Comparison of ENCODE assay signal across 1 cellular context in the genomic region with DNA sequence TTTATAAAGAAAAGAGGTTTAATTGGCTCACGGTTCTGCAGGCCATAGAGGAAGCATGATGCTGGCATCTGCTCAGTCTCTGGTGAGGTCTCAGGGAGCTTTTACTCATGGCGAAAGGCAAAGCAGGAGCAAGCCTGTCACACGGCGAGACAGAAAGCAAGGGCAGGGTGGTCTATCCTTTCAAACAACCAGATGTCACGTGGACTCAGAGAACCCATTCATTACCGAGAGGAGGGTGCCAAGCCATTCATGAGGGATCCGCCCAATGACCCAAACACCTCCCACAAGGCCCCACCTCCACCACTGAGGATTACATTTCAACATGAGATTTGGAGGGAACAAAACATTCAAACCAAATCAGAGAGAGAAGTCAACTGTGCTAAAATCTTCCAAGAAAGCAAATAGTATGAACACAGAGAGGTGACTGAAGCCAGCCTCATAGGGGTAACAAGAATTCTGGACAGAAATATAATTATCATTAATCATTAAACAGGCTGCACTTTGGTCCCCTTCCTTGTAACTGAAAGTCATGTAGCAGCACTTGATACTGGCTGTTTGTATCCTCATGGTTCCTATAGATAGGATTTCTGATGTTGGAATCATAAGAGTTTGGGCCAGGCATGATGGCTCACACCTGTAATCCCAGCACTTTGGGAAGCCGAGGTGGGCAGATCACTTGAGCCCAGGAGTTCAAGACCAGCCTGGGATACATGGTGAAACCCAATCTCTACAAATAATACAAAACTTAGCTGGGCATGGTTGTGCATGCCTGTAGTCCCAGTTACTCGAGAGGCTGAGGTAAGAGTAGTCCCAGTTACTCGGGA.
TF ChIP-seq lines count a peak whose summit lies in the region.

No MANE protein-coding gene starts in this region.

TF ChIP-seq in IMR-90, 13 proteins besides CTCF, POLR2A, EP300 and RAD21 (continued from another document):
- TF ChIP-seq, protein P1, sequence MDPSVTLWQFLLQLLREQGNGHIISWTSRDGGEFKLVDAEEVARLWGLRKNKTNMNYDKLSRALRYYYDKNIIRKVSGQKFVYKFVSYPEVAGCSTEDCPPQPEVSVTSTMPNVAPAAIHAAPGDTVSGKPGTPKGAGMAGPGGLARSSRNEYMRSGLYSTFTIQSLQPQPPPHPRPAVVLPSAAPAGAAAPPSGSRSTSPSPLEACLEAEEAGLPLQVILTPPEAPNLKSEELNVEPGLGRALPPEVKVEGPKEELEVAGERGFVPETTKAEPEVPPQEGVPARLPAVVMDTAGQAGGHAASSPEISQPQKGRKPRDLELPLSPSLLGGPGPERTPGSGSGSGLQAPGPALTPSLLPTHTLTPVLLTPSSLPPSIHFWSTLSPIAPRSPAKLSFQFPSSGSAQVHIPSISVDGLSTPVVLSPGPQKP (IDR thresholded peaks at IDR 0.05; ENCODE audit: borderline replicate concordance, low read depth, low read length), result no peak
- TF ChIP-seq RCOR1 (IDR thresholded peaks at IDR 0.05; ENCODE audit: insufficient replicate concordance, low read length) (no peak), CEBPB (IDR thresholded peaks at IDR 0.05; ENCODE audit: low read depth, low read length) (no peak), CHD1 (IDR thresholded peaks at IDR 0.05; ENCODE audit: low read depth, low read length) (no peak), SMC3 (IDR thresholded peaks at IDR 0.05; ENCODE audit: low read depth, low read length) (no peak)
- TF ChIP-seq, protein P2, sequence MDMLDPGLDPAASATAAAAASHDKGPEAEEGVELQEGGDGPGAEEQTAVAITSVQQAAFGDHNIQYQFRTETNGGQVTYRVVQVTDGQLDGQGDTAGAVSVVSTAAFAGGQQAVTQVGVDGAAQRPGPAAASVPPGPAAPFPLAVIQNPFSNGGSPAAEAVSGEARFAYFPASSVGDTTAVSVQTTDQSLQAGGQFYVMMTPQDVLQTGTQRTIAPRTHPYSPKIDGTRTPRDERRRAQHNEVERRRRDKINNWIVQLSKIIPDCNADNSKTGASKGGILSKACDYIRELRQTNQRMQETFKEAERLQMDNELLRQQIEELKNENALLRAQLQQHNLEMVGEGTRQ (IDR thresholded peaks at IDR 0.05; ENCODE audit: low read depth, low read length), result no peak
